ENCODE assay signal across 20 cellular contexts in genomic region chr11:118174006-118174567, GRCh38. TPM values are rescaled to one million over a fixed set of nuclear protein-coding genes. Genes with fewer than 3 reads are reported as not detected.
DNase-seq lines count a peak whose midpoint lies in the region; ATAC-seq, FAIRE-seq and TF ChIP-seq lines count a peak whose summit lies in the region.
"Had no signal": no experiment of that assay in that cellular context is flagged by ENCODE, and none has a peak within 500 bp of the region (broad histone marks: within the 10 kb centered on the region; RNA-seq: fewer than 3 reads in every experiment).

No MANE protein-coding gene starts in this region.

- H3K4me3 Mint-ChIP-seq in brain (peak overlapping the region; percentile 41 to 93 (median 92)), neural progenitor cell (peak overlapping the region; percentile 5), type B pancreatic cell (peak overlapping the region; percentile 87)
- H3K4me3 Mint-ChIP-seq: CD8-positive, alpha-beta T cell had no signal

- H3K36me3 Mint-ChIP-seq in brain (no peaks in the 10 kb centered on the region), neural progenitor cell (no peaks in the 10 kb centered on the region), type B pancreatic cell (no peaks in the 10 kb centered on the region)
- H3K36me3 Mint-ChIP-seq: CD8-positive, alpha-beta T cell had no signal

- H3K27me3 ChIP-seq in right lobe of liver = no peaks in the 10 kb centered on the region
- peaks cover 1 to 40% of the 10 kb centered on the region in 2 experiments; a peak in 4 of 5 replicates for H3K27me3 ChIP-seq in HepG2 (ENCODE audit: control insufficient read depth in 1 of 2, insufficient read depth in 2 of 2, low read length in 2 of 2)
- H3K27me3 ChIP-seq in neural progenitor cell = peaks cover 72% of the 10 kb centered on the region
- H3K27me3 ChIP-seq in ascending aorta = no peaks in the 10 kb centered on the region
- H3K27me3 ChIP-seq: BLaER1 had no signal

- peaks cover 63% of the 10 kb centered on the region for H3K4me1 Mint-ChIP-seq in brain
- H3K4me1 Mint-ChIP-seq in neural progenitor cell = peaks cover 30% of the 10 kb centered on the region
- H3K4me1 Mint-ChIP-seq in type B pancreatic cell (ENCODE audit: unreplicated experiment) = peaks cover 23% of the 10 kb centered on the region

- whole genome bisulfite sequencing in right lobe of liver (ENCODE audit: insufficient coverage, low coverage, low lambda C conversion rate, missing lambda C conversion rate) = 91% methylated on average over 8 of the region's 9 CpGs
- 82% methylated on average over 9 of the region's 9 CpGs for WGBS in HepG2 (ENCODE audit: low lambda C conversion rate)

- TF ChIP-seq POLR2A in right lobe of liver (IDR thresholded peaks at IDR 0.05) = no peak
- no peak for TF ChIP-seq POLR2A in HepG2 (IDR thresholded peaks at IDR 0.05; ENCODE audit: insufficient read depth in 1 of 2, low read depth in 2 of 2, low read length in 2 of 2)

- BruUV-seq in HepG2 (replicated peaks; lab: Mats Ljungman, UMichigan) = no TSS peak

- no peaks in the 10 kb centered on the region for H3K36me3 ChIP-seq in right lobe of liver
- no peaks in the 10 kb centered on the region for H3K36me3 ChIP-seq in HepG2 (replicated peaks in 1 of 2; ENCODE audit: control insufficient read depth in 1 of 2, insufficient read depth in 2 of 2, low read length in 2 of 2)
- H3K36me3 ChIP-seq in neural progenitor cell = no peaks in the 10 kb centered on the region
- H3K36me3 ChIP-seq in ascending aorta = no peaks in the 10 kb centered on the region
- H3K36me3 ChIP-seq: BLaER1 had no signal

- FAIRE-seq in HepG2 (lab: Jason Lieb, UNC) = no peak
- FAIRE-seq: GM12878, GM19239 had no signal

- in situ Hi-C loops in HepG2 (cut with HindIII; ENCODE audit: extremely low pct_ligation_motif_present, low pct_unique_long_range_greater_than_20kb) = no loop called here

- ATAC-seq in right lobe of liver = no peak
- no peak for ATAC-seq in HepG2
- ATAC-seq: CD8-positive, alpha-beta T cell; GM12878 had no signal

- H3K9me3 Mint-ChIP-seq in brain = no peaks in the 10 kb centered on the region
- no peaks in the 10 kb centered on the region for H3K9me3 Mint-ChIP-seq in neural progenitor cell
- no peaks in the 10 kb centered on the region for H3K9me3 Mint-ChIP-seq in type B pancreatic cell
- H3K9me3 Mint-ChIP-seq: CD8-positive, alpha-beta T cell had no signal

- DNase-seq in right lobe of liver (peak in 2 of 3 donors; percentile 32 to 39), HepG2 (ENCODE audit: low spot score) (no peak), neural progenitor cell (ENCODE audit: low spot score) (no peak), type B pancreatic cell (ENCODE audit: extremely low spot score, unreplicated experiment) (no peak), ascending aorta (ENCODE audit: low spot score in 2 of 2) (no peak), kidney glomerular epithelial cell (lab: John Stamatoyannopoulos, UW) (no peak)
- DNase-seq in activated naive CD4-positive, alpha-beta T cell (lab: John Stamatoyannopoulos, UW) = no peak
- DNase-seq: Calu3; CD8-positive, alpha-beta T cell; DMS53; EL; NCI-H187 treated with DMSO at 0.1 percent for 48 hours; NCI-H345 had no signal

- TF ChIP-seq EP300 in HepG2 (IDR thresholded peaks at IDR 0.05; ENCODE audit: low read depth in 2 of 2, low read length in 2 of 2) (no peak), HepG2 (CRISPR knock-in tag; IDR thresholded peaks at IDR 0.05; ENCODE audit: borderline replicate concordance) (no peak)

- H3K9me3 ChIP-seq in right lobe of liver = no peaks in the 10 kb centered on the region
- no peaks in the 10 kb centered on the region for H3K9me3 ChIP-seq in HepG2 (ENCODE audit: low read length)
- H3K9me3 ChIP-seq in neural progenitor cell (ENCODE audit: low read depth) = no peaks in the 10 kb centered on the region
- no peaks in the 10 kb centered on the region for H3K9me3 ChIP-seq in ascending aorta
- H3K9me3 ChIP-seq: BLaER1 had no signal

- no peak for TF ChIP-seq RAD21 in HepG2 (CRISPR knock-in tag; IDR thresholded peaks at IDR 0.05)

- H2AFZ ChIP-seq in HepG2 (ENCODE audit: low read length) (no peak overlapping the region), neural progenitor cell (replicated peaks) (no peak overlapping the region)

- H3K27ac ChIP-seq in right lobe of liver (no peak overlapping the region), HepG2 (ENCODE audit: extremely low read length, insufficient read depth, low read length) (no peak overlapping the region), neural progenitor cell (no peak overlapping the region), ascending aorta (no peak overlapping the region)
- H3K27ac ChIP-seq: BLaER1 had no signal

- H3K4me3 ChIP-seq in right lobe of liver (no peak overlapping the region), HepG2 (replicated peaks in 1 of 3; ENCODE audit: insufficient read depth in 1 of 3, low read depth in 2 of 3, low read length in 3 of 3) (no peak overlapping the region), neural progenitor cell (no peak overlapping the region), ascending aorta (no peak overlapping the region)
- H3K4me3 ChIP-seq: BLaER1, GM12878 had no signal

- H3K27me3 Mint-ChIP-seq in brain = peaks cover 34% of the 10 kb centered on the region
- peaks cover 44% of the 10 kb centered on the region for H3K27me3 Mint-ChIP-seq in neural progenitor cell (ENCODE audit: insufficient read depth, low read depth)
- H3K27me3 Mint-ChIP-seq in type B pancreatic cell = peaks cover 68% of the 10 kb centered on the region

- H3K27ac Mint-ChIP-seq in brain = no peak overlapping the region
- H3K27ac Mint-ChIP-seq in neural progenitor cell = peak overlapping the region; percentile 34
- no peak overlapping the region for H3K27ac Mint-ChIP-seq in type B pancreatic cell
- H3K27ac Mint-ChIP-seq: CD8-positive, alpha-beta T cell had no signal

- POLR2A ChIA-PET in HepG2 (lab: Yijun Ruan, JAX) = interaction anchor here (1.1 kb wide), 1 partner anchor 21 kb away, joined by 10 read pairs; no protein-coding TSS in a partner anchor

- H3K79me2 ChIP-seq in HepG2 (ENCODE audit: insufficient read depth, low read length) (no peaks in the 10 kb centered on the region), neural progenitor cell (ENCODE audit: low read depth) (no peaks in the 10 kb centered on the region)

- H3K4me1 ChIP-seq in right lobe of liver (peaks cover 0 to 16% (median 6%) of the 10 kb centered on the region in 4 donors), HepG2 (ENCODE audit: insufficient read depth, low read length) (peaks cover 34% of the 10 kb centered on the region), neural progenitor cell (peaks cover 28% of the 10 kb centered on the region), ascending aorta (no peaks in the 10 kb centered on the region)

- H3K9ac ChIP-seq in HepG2 (ENCODE audit: insufficient read depth, low read depth, low read length) (no peak overlapping the region), neural progenitor cell (no peak overlapping the region)
- H3K9ac ChIP-seq: BLaER1 had no signal

- TF ChIP-seq CTCF in right lobe of liver (IDR thresholded peaks at IDR 0.05) (no peak), HepG2 (CRISPR knock-in tag; IDR thresholded peaks at IDR 0.05) (no peak), brain (conservative IDR thresholded peaks at IDR 0.05) (no peak), neural progenitor cell (IDR thresholded peaks at IDR 0.05) (no peak), type B pancreatic cell (conservative IDR thresholded peaks at IDR 0.05) (no peak), ascending aorta (IDR thresholded peaks at IDR 0.05) (no peak)

- H3F3A ChIP-seq in neural progenitor cell (ENCODE audit: low read depth) = peaks cover 11% of the 10 kb centered on the region

- H4K20me1 ChIP-seq in HepG2 (ENCODE audit: insufficient read depth, low read length) (no peaks in the 10 kb centered on the region), neural progenitor cell (ENCODE audit: low read depth) (no peaks in the 10 kb centered on the region)
- H4K20me1 ChIP-seq: BLaER1 had no signal

- intact Hi-C loops in right lobe of liver (cut with DNase I) = no loop called here
- intact Hi-C loops in HepG2 (cut with micrococcal nuclease; ENCODE audit: unreplicated experiment) = no loop called here
- intact Hi-C loops in ascending aorta (cut with DNase I) = no loop called here

- no peak overlapping the region for H3K4me2 ChIP-seq in HepG2 (ENCODE audit: low read depth, low read length)
- no peak overlapping the region for H3K4me2 ChIP-seq in neural progenitor cell
- H3K4me2 ChIP-seq: BLaER1 had no signal

- CTCF ChIA-PET in HepG2 (lab: Yijun Ruan, JAX; ENCODE audit: low intra/inter-chr PET ratio, low total read pairs) = no interaction called here

RNA-seq across cellular contexts. Expression of gene SCN2B, which starts 2.4 kb away (rescaled TPM):
- not detected for total RNA-seq in right lobe of liver
- 0.02 TPM in 1 of 2 replicates, not detected in the other for total RNA-seq in HepG2 (2016; rRNA removed; fragmentation: Illumina TruSeq; extraction: Trizol)
- not detected in 2 replicates for total RNA-seq in HepG2 (2016; cell fraction: cytosol; rRNA removed; fragmentation: Illumina TruSeq; extraction: Trizol; ENCODE audit: low read depth)
- total RNA-seq in HepG2 (2016; cell fraction: insoluble cytoplasmic fraction; rRNA removed; fragmentation: Illumina TruSeq; extraction: Trizol) = 0.02 TPM in 1 of 2 replicates, not detected in the other
- total RNA-seq in HepG2 (2016; cell fraction: membrane; rRNA removed; fragmentation: Illumina TruSeq; extraction: Trizol) = not detected in 2 replicates
- not detected in 2 replicates for total RNA-seq in HepG2 (2016; cell fraction: nucleus; rRNA removed; fragmentation: Illumina TruSeq; extraction: Trizol)
- 0.01 TPM in 2 replicates for polyA plus RNA-seq in HepG2 (2011; rRNA removed)
- 0.01 and 0.03 TPM in 2 replicates for polyA plus RNA-seq in HepG2 (2011; cell fraction: cytosol; rRNA removed)
- polyA plus RNA-seq in HepG2 (2011; cell fraction: nucleus; rRNA removed) = 0.02 and 0.03 TPM in 2 replicates
- polyA plus RNA-seq in HepG2 (2012) = 0.03 TPM in 1 of 2 replicates, not detected in the other
- not detected in 2 replicates for polyA plus RNA-seq in HepG2 (2016; cell fraction: cytosol; fragmentation: Illumina TruSeq; extraction: Trizol; ENCODE audit: low read depth)
- 0.03 TPM in 1 of 2 replicates, not detected in the other for polyA plus RNA-seq in HepG2 (2016; cell fraction: insoluble cytoplasmic fraction; fragmentation: Illumina TruSeq; extraction: Trizol; ENCODE audit: low read depth)
- not detected in 2 replicates for polyA plus RNA-seq in HepG2 (2016; cell fraction: membrane; fragmentation: Illumina TruSeq; extraction: Trizol; ENCODE audit: low read depth)
- polyA plus RNA-seq in HepG2 (2016; cell fraction: nucleus; fragmentation: Illumina TruSeq; extraction: Trizol; ENCODE audit: insufficient read depth, low read depth) = not detected in 2 replicates
- polyA minus RNA-seq in HepG2 (2011; rRNA and poly(A)+ RNA removed; ENCODE audit: low replicate concordance) = not detected in 2 replicates
- not detected in 2 replicates for polyA minus RNA-seq in HepG2 (2011; cell fraction: cytosol; rRNA and poly(A)+ RNA removed)
- polyA minus RNA-seq in HepG2 (2011; cell fraction: nucleus; rRNA and poly(A)+ RNA removed) = not detected in 2 replicates
- polyA plus RNA-seq in brain (ENCODE audit: insufficient read depth, low read depth, low replicate concordance) = 9.0 TPM
- 0.15 and 0.37 TPM in 2 replicates for total RNA-seq in neural progenitor cell (ENCODE audit: low replicate concordance)
- 2.8 TPM in 1 of 2 replicates, not detected in the other for total RNA-seq in type B pancreatic cell (ENCODE audit: low replicate concordance)
- 0.11 TPM for total RNA-seq in ascending aorta
- total RNA-seq: A673; Calu3; CD8-positive, alpha-beta T cell; GM12878; H4 had no signal

RNA-seq across cellular contexts. Expression of gene SCN4B, which starts 21.5 kb away (rescaled TPM):
- under 1 TPM; 0.11 to 0.30 (median 0.23) TPM for total RNA-seq in right lobe of liver
- total RNA-seq in HepG2 (2016; rRNA removed; fragmentation: Illumina TruSeq; extraction: Trizol) = 0.04 TPM in 1 of 2 replicates, not detected in the other
- total RNA-seq in HepG2 (2016; cell fraction: cytosol; rRNA removed; fragmentation: Illumina TruSeq; extraction: Trizol; ENCODE audit: low read depth) = not detected in 2 replicates
- 0.19 TPM in 1 of 2 replicates, not detected in the other for total RNA-seq in HepG2 (2016; cell fraction: insoluble cytoplasmic fraction; rRNA removed; fragmentation: Illumina TruSeq; extraction: Trizol)
- 0.03 TPM in 1 of 2 replicates, not detected in the other for total RNA-seq in HepG2 (2016; cell fraction: membrane; rRNA removed; fragmentation: Illumina TruSeq; extraction: Trizol)
- total RNA-seq in HepG2 (2016; cell fraction: nucleus; rRNA removed; fragmentation: Illumina TruSeq; extraction: Trizol) = not detected in 2 replicates
- 0.29 and 0.38 TPM in 2 replicates for polyA plus RNA-seq in HepG2 (2011; rRNA removed)
- 0.13 and 0.19 TPM in 2 replicates for polyA plus RNA-seq in HepG2 (2011; cell fraction: cytosol; rRNA removed)
- 0.64 and 0.72 TPM in 2 replicates for polyA plus RNA-seq in HepG2 (2011; cell fraction: nucleus; rRNA removed)
- 0.07 TPM in 2 replicates for polyA plus RNA-seq in HepG2 (2012)
- polyA plus RNA-seq in HepG2 (2016; cell fraction: cytosol; fragmentation: Illumina TruSeq; extraction: Trizol; ENCODE audit: low read depth) = not detected in 2 replicates
- 0.20 TPM in 1 of 2 replicates, not detected in the other for polyA plus RNA-seq in HepG2 (2016; cell fraction: insoluble cytoplasmic fraction; fragmentation: Illumina TruSeq; extraction: Trizol; ENCODE audit: low read depth)
- 0.16 TPM in 1 of 2 replicates, not detected in the other for polyA plus RNA-seq in HepG2 (2016; cell fraction: membrane; fragmentation: Illumina TruSeq; extraction: Trizol; ENCODE audit: low read depth)
- 0.17 and 0.42 TPM in 2 replicates for polyA plus RNA-seq in HepG2 (2016; cell fraction: nucleus; fragmentation: Illumina TruSeq; extraction: Trizol; ENCODE audit: insufficient read depth, low read depth)
- 0.18 TPM in 1 of 2 replicates, not detected in the other for polyA minus RNA-seq in HepG2 (2011; rRNA and poly(A)+ RNA removed; ENCODE audit: low replicate concordance)
- not detected in 2 replicates for polyA minus RNA-seq in HepG2 (2011; cell fraction: cytosol; rRNA and poly(A)+ RNA removed)
- polyA minus RNA-seq in HepG2 (2011; cell fraction: nucleus; rRNA and poly(A)+ RNA removed) = 0.39 and 0.75 TPM in 2 replicates
- 9.7 TPM for polyA plus RNA-seq in brain (ENCODE audit: insufficient read depth, low read depth, low replicate concordance)
- total RNA-seq in neural progenitor cell (ENCODE audit: low replicate concordance) = 3.6 and 7.1 TPM in 2 replicates
- total RNA-seq in type B pancreatic cell (ENCODE audit: low replicate concordance) = 0.36 and 2.0 TPM in 2 replicates
- 1.1 TPM for total RNA-seq in ascending aorta
- total RNA-seq: Calu3; CD8-positive, alpha-beta T cell; GM12878 had no signal

RNA-seq across cellular contexts. Expression of gene JAML, which starts 50.7 kb away (rescaled TPM):
- total RNA-seq in right lobe of liver (1 to 10 TPM; 1.5 to 9.1 (median 3.2) TPM), HepG2 (2016; rRNA removed; fragmentation: Illumina TruSeq; extraction: Trizol) (3.3 and 3.8 TPM in 2 replicates), neural progenitor cell (ENCODE audit: low replicate concordance) (0.09 TPM in 1 of 2 replicates, not detected in the other), type B pancreatic cell (ENCODE audit: low replicate concordance) (0.19 and 0.57 TPM in 2 replicates), ascending aorta (not detected)
- 0.71 and 0.97 TPM in 2 replicates for total RNA-seq in HepG2 (2016; cell fraction: cytosol; rRNA removed; fragmentation: Illumina TruSeq; extraction: Trizol; ENCODE audit: low read depth)
- total RNA-seq in HepG2 (2016; cell fraction: insoluble cytoplasmic fraction; rRNA removed; fragmentation: Illumina TruSeq; extraction: Trizol) = 3.7 and 4.6 TPM in 2 replicates
- total RNA-seq in HepG2 (2016; cell fraction: membrane; rRNA removed; fragmentation: Illumina TruSeq; extraction: Trizol) = 1.8 and 1.9 TPM in 2 replicates
- total RNA-seq in HepG2 (2016; cell fraction: nucleus; rRNA removed; fragmentation: Illumina TruSeq; extraction: Trizol) = 3.5 and 4.0 TPM in 2 replicates
- polyA plus RNA-seq in HepG2 (2011; rRNA removed) (2.0 and 2.8 TPM in 2 replicates), brain (ENCODE audit: insufficient read depth, low read depth, low replicate concordance) (0.49 TPM)
- polyA plus RNA-seq in HepG2 (2011; cell fraction: cytosol; rRNA removed) = 0.91 and 1.1 TPM in 2 replicates
- 8.0 and 9.7 TPM in 2 replicates for polyA plus RNA-seq in HepG2 (2011; cell fraction: nucleus; rRNA removed)
- polyA plus RNA-seq in HepG2 (2012) = 9.8 and 22.2 TPM in 2 replicates
- polyA plus RNA-seq in HepG2 (2016; cell fraction: cytosol; fragmentation: Illumina TruSeq; extraction: Trizol; ENCODE audit: low read depth) = 0.93 and 0.95 TPM in 2 replicates
- polyA plus RNA-seq in HepG2 (2016; cell fraction: insoluble cytoplasmic fraction; fragmentation: Illumina TruSeq; extraction: Trizol; ENCODE audit: low read depth) = 2.7 and 4.1 TPM in 2 replicates
- 1.4 and 1.7 TPM in 2 replicates for polyA plus RNA-seq in HepG2 (2016; cell fraction: membrane; fragmentation: Illumina TruSeq; extraction: Trizol; ENCODE audit: low read depth)
- polyA plus RNA-seq in HepG2 (2016; cell fraction: nucleus; fragmentation: Illumina TruSeq; extraction: Trizol; ENCODE audit: insufficient read depth, low read depth) = 5.7 and 5.9 TPM in 2 replicates
- 1.7 TPM in 1 of 2 replicates, not detected in the other for polyA minus RNA-seq in HepG2 (2011; rRNA and poly(A)+ RNA removed; ENCODE audit: low replicate concordance)
- 0.44 and 0.59 TPM in 2 replicates for polyA minus RNA-seq in HepG2 (2011; cell fraction: cytosol; rRNA and poly(A)+ RNA removed)
- polyA minus RNA-seq in HepG2 (2011; cell fraction: nucleus; rRNA and poly(A)+ RNA removed) = 6.0 and 6.1 TPM in 2 replicates
- total RNA-seq: A673, Calu3, H4, M059J had no signal

Comparison
In these comparisons a context has a peak if more than half of its experiments do, and no peak if none do; other contexts are left out.
1. DNase-seq: peak in right lobe of liver (2 of 3); none in HepG2 (single experiment), neural progenitor cell (single experiment), type B pancreatic cell (single experiment), ascending aorta (0 of 2), kidney glomerular epithelial cell (single experiment) and activated naive CD4-positive, alpha-beta T cell (0 of 4).
2. H3K4me3 Mint-ChIP-seq: peak in every context shown above with its lines; median percentile 92 in brain; 87 in type B pancreatic cell; 5 in neural progenitor cell.